23 cellular contexts compared by ENCODE assay signal in the genomic region with DNA sequence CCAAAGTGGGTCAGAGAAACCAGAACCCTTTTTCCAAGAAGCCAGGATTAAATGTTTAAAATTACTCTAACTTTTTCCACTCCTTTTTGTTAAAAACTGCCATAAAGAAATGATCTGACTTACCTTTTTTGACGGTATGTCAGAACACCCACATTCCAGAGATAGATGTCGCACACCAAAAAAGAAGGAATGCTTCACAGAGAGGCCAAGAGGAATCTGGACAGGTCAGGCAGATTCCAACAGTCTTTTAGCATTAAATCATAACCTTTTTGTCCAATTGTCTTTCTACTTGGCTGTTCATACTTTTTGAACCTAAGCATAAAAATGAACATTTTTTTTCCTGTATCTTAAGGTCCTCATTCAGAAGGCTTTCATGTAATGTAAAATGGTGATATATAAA.
"Had no signal": no experiment of that assay in that cellular context is flagged by ENCODE, and none has a peak within 500 bp of the region (broad histone marks: within the 10 kb centered on the region; RNA-seq: fewer than 3 reads in every experiment).

No MANE protein-coding gene starts in this region.

- H3K27me3 ChIP-seq: right atrium auricular region, right lobe of liver, stomach, testis, thyroid gland, transverse colon, upper lobe of right lung had no signal

- H3K4me3 Mint-ChIP-seq: naive thymus-derived CD8-positive, alpha-beta T cell; nephron; neural crest cell; stimulated activated naive B cell treated with anti-CD40 and anti-IgM and Interleukin-4, amounts not matched to agents 10 μg/mL and 1 μg/mL and 100 μg/mL, for 72 hours had no signal

- H3K9me3 ChIP-seq: left ventricle myocardium inferior, right atrium auricular region, right lobe of liver, stomach, testis, thyroid gland, transverse colon, upper lobe of right lung had no signal

- H3K4me3 ChIP-seq: left ventricle myocardium inferior, lung, right atrium auricular region, right lobe of liver, stomach, testis, thyroid gland, transverse colon, upper lobe of right lung had no signal

- H3K27ac Mint-ChIP-seq: naive thymus-derived CD8-positive, alpha-beta T cell; nephron; stimulated activated naive B cell treated with anti-CD40 and anti-IgM and Interleukin-4, amounts not matched to agents 10 μg/mL and 1 μg/mL and 100 μg/mL, for 72 hours had no signal

- H3K36me3 ChIP-seq: left ventricle myocardium inferior, right atrium auricular region, right lobe of liver, stomach, thyroid gland, transverse colon, upper lobe of right lung had no signal

- H3K79me2 ChIP-seq: parathyroid adenoma had no signal

- H3K4me1 ChIP-seq: left ventricle myocardium inferior, parathyroid adenoma, right atrium auricular region, right lobe of liver, stomach, testis, thyroid gland, transverse colon, upper lobe of right lung had no signal

- H3K27ac ChIP-seq: left ventricle myocardium inferior, parathyroid adenoma, right atrium auricular region, right lobe of liver, stomach, testis, thyroid gland, transverse colon, upper lobe of right lung had no signal

- H3K9ac ChIP-seq: parathyroid adenoma had no signal

- H2AFZ ChIP-seq: parathyroid adenoma had no signal

- H3K9me3 Mint-ChIP-seq: nephron; neural crest cell; stimulated activated naive B cell treated with anti-CD40 and anti-IgM and Interleukin-4, amounts not matched to agents 10 μg/mL and 1 μg/mL and 100 μg/mL, for 72 hours had no signal

- H3K4me1 Mint-ChIP-seq: naive thymus-derived CD8-positive, alpha-beta T cell; nephron; neural crest cell; stimulated activated naive B cell treated with anti-CD40 and anti-IgM and Interleukin-4, amounts not matched to agents 10 μg/mL and 1 μg/mL and 100 μg/mL, for 72 hours had no signal

- DNase-seq: hippocampal formation; kidney; left ventricle myocardium inferior; naive thymus-derived CD8-positive, alpha-beta T cell; nucleus accumbens; right lobe of liver; stimulated activated CD4-positive, alpha-beta T cell treated with anti-CD3 and anti-CD28 coated beads, Interleukin-12 subunit alpha, Interleukin-12 subunit beta, amount 100 ng/mL, for 4 hours; stimulated activated CD4-positive, alpha-beta T cell treated with anti-CD3 and anti-CD28 coated beads, Interleukin-15, amount 100 ng/mL, for 24 hours; stimulated activated CD4-positive, alpha-beta T cell treated with anti-CD3 and anti-CD28 coated beads, Interleukin-2, amount 100 ng/mL, for 24 hours; stimulated activated CD4-positive, alpha-beta T cell treated with anti-CD3 and anti-CD28 coated beads, Interleukin-4, amount 100 ng/mL, for 1 hour; stimulated activated naive B cell treated with anti-CD40 and anti-IgM and Interleukin-4, amounts not matched to agents 10 μg/mL and 1 μg/mL and 100 μg/mL, for 72 hours; stimulated activated naive CD8-positive, alpha-beta T cell treated with anti-CD3 and anti-CD28 coated beads, Interleukin-15, Interleukin-2, amounts not matched to agents 100 U/mL and 50 U/mL, for 24 hours; stomach; testis; thyroid gland; transverse colon; upper lobe of right lung had no signal

- H3K36me3 Mint-ChIP-seq: naive thymus-derived CD8-positive, alpha-beta T cell; stimulated activated naive B cell treated with anti-CD40 and anti-IgM and Interleukin-4, amounts not matched to agents 10 μg/mL and 1 μg/mL and 100 μg/mL, for 72 hours had no signal

- H3K27me3 Mint-ChIP-seq: naive thymus-derived CD8-positive, alpha-beta T cell; stimulated activated naive B cell treated with anti-CD40 and anti-IgM and Interleukin-4, amounts not matched to agents 10 μg/mL and 1 μg/mL and 100 μg/mL, for 72 hours had no signal

- ATAC-seq: naive thymus-derived CD8-positive, alpha-beta T cell; right lobe of liver; stimulated activated naive B cell treated with anti-CD40 and anti-IgM and Interleukin-4, amounts not matched to agents 10 μg/mL and 1 μg/mL and 100 μg/mL, for 72 hours; stimulated activated naive CD8-positive, alpha-beta T cell treated with anti-CD3 and anti-CD28 coated beads, Interleukin-15, Interleukin-2, amounts not matched to agents 100 U/mL and 50 U/mL, for 24 hours; upper lobe of right lung had no signal

- FAIRE-seq: kidney, urothelium cell line had no signal
